2 cellular contexts compared by ENCODE assay signal in the genomic region with DNA sequence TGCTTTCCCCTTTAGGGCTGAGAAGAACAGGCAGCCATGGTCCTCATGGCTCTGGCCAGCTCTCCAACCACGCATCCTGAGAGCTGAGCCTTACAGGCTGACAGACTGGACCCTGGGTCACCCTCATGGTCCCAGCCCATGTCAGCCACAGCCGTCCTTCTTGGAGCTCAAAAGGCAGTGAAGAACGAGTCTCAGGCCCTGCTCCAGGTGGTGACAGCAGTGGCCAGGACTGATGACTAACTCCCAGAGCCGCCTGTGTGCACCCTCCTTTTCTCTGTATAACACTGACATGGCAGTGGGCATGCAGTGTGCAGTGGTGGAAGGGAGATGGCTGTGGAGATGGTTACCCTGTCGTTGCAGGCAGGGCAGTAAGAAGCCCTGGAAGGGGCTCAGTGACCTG.
TF ChIP-seq lines count a peak whose summit lies in the region.

No MANE protein-coding gene starts in this region.

TF ChIP-seq in SK-N-SH treated with all-trans-retinoic acid at 6 μM for 48 hours, 23 proteins besides CTCF, POLR2A, EP300 and RAD21 (continued from another document):
- no peak for TF ChIP-seq CSRNP3 (CRISPR knock-in tag; IDR thresholded peaks at IDR 0.05)
TF ChIP-seq in SK-N-SH treated with all-trans-retinoic acid at 6 μM for 48 hours: peak in this region for 0.

TF ChIP-seq in HepG2, 621 proteins besides CTCF, POLR2A, EP300 and RAD21 (continued from another document):
- TF ChIP-seq, protein P1, sequence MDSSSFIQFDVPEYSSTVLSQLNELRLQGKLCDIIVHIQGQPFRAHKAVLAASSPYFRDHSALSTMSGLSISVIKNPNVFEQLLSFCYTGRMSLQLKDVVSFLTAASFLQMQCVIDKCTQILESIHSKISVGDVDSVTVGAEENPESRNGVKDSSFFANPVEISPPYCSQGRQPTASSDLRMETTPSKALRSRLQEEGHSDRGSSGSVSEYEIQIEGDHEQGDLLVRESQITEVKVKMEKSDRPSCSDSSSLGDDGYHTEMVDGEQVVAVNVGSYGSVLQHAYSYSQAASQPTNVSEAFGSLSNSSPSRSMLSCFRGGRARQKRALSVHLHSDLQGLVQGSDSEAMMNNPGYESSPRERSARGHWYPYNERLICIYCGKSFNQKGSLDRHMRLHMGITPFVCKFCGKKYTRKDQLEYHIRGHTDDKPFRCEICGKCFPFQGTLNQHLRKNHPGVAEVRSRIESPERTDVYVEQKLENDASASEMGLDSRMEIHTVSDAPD (CRISPR knock-in tag; IDR thresholded peaks at IDR 0.05) = no peak
- no peak for TF ChIP-seq ZMAT5 (CRISPR knock-in tag; IDR thresholded peaks at IDR 0.05; ENCODE audit: borderline replicate concordance, low read depth)
- no peak for TF ChIP-seq CEBPB (IDR thresholded peaks at IDR 0.05; ENCODE audit: borderline replicate concordance, low read depth, low read length)
- TF ChIP-seq KMT2A (CRISPR knock-in tag; IDR thresholded peaks at IDR 0.05) = no peak
- no peak for TF ChIP-seq ZNF761 (CRISPR knock-in tag; conservative IDR thresholded peaks at IDR 0.05)
- TF ChIP-seq ZNF143 (CRISPR knock-in tag; IDR thresholded peaks at IDR 0.05) = no peak
